ENCODE assay signal across 20 cellular contexts in genomic region chrX:96383428-96383827, GRCh38.
DNase-seq lines count a peak whose midpoint lies in the region; ATAC-seq, FAIRE-seq and TF ChIP-seq lines count a peak whose summit lies in the region.
"Had no signal": no experiment of that assay in that cellular context is flagged by ENCODE, and none has a peak within 500 bp of the region (broad histone marks: within the 10 kb centered on the region; RNA-seq: fewer than 3 reads in every experiment).

No MANE protein-coding gene starts in this region.

- ATAC-seq in A549 (no peak), left lung (peak; percentile 79)
- ATAC-seq: CD8-positive, alpha-beta T cell had no signal

- TF ChIP-seq RAD21 in A549 (conservative IDR thresholded peaks at IDR 0.05 in 1 of 2, IDR thresholded peaks at IDR 0.05 in 1 of 2) = no peak

- TF ChIP-seq POLR2A in A549 (IDR thresholded peaks at IDR 0.05; ENCODE audit: low read length) = no peak

- TF ChIP-seq EP300 in A549 (IDR thresholded peaks at IDR 0.05) = no peak

- no peaks in the 10 kb centered on the region for H3K27me3 Mint-ChIP-seq in activated CD4-positive, alpha-beta T cell treated with anti-CD3 and anti-CD28 coated beads, Interleukin-2, amount 10 ng/mL, durations not matched to agents 24 days and 14 days
- H3K27me3 Mint-ChIP-seq: B cell; CD4-positive, alpha-beta T cell had no signal

- POLR2A ChIA-PET in A549 (lab: Yijun Ruan, JAX) = no interaction called here

- WGBS in A549 (ENCODE audit: missing lambda C conversion rate) = 49% methylated on average over 2 of the region's 2 CpGs

- DNase-seq in A549 (ENCODE audit: low read depth in 1 of 2, low spot score in 1 of 2) = no peak
- DNase-seq in left lung = no peak
- peak; percentile 16 for DNase-seq in retinal pigment epithelial cell (ENCODE audit: low read depth)
- DNase-seq in ureter (ENCODE audit: low spot score) = no peak
- DNase-seq in activated CD4-positive, alpha-beta T cell treated with anti-CD3 and anti-CD28 coated beads, Interleukin-2, amount 10 ng/mL, durations not matched to agents 24 days and 14 days = no peak
- DNase-seq: AML-193; Caco-2; Calu3; CD4-positive, alpha-beta T cell; CD8-positive, alpha-beta T cell; DMS79 treated with DMSO at 0.1 percent for 48 hours; GF-D8 had no signal

- H3K9me3 ChIP-seq in A549 (no peaks in the 10 kb centered on the region), left lung (no peaks in the 10 kb centered on the region)
- H3K9me3 ChIP-seq: BLaER1 treated with 17β-estradiol and CSF1 and Interleukin-3, amounts not matched to agents 10 nM and 100 nM; Caco-2 had no signal

- no peak overlapping the region for H3K4me3 ChIP-seq in A549
- no peak overlapping the region for H3K4me3 ChIP-seq in left lung
- H3K4me3 ChIP-seq in retinal pigment epithelial cell (ENCODE audit: low read length) = no peak overlapping the region
- H3K4me3 ChIP-seq: BLaER1 treated with 17β-estradiol and CSF1 and Interleukin-3, amounts not matched to agents 10 nM and 100 nM had no signal

- no peaks in the 10 kb centered on the region for H3K36me3 ChIP-seq in left lung
- H3K36me3 ChIP-seq: BLaER1 treated with 17β-estradiol and CSF1 and Interleukin-3, amounts not matched to agents 10 nM and 100 nM had no signal

- peaks cover 0 to 2% of the 10 kb centered on the region in 2 donors for H3K27me3 ChIP-seq in left lung

- H3K36me3 Mint-ChIP-seq in activated CD4-positive, alpha-beta T cell treated with anti-CD3 and anti-CD28 coated beads, Interleukin-2, amount 10 ng/mL, durations not matched to agents 24 days and 14 days (ENCODE audit: low read depth) = no peaks in the 10 kb centered on the region
- H3K36me3 Mint-ChIP-seq: CD8-positive, alpha-beta T cell had no signal

- H3K9me3 Mint-ChIP-seq in activated CD4-positive, alpha-beta T cell treated with anti-CD3 and anti-CD28 coated beads, Interleukin-2, amount 10 ng/mL, durations not matched to agents 24 days and 14 days = no peaks in the 10 kb centered on the region
- H3K9me3 Mint-ChIP-seq: CD4-positive, alpha-beta T cell; CD8-positive, alpha-beta T cell had no signal

- peak; percentile 43 for FAIRE-seq in A549 (lab: Jason Lieb, UNC)
- FAIRE-seq: D721Med, G401.6, GM12891, GM19239 had no signal

- TF ChIP-seq CTCF in A549 (IDR thresholded peaks at IDR 0.05) = no peak
- no peak for TF ChIP-seq CTCF in left lung (IDR thresholded peaks at IDR 0.05)
- no peak for TF ChIP-seq CTCF in retinal pigment epithelial cell (conservative IDR thresholded peaks at IDR 0.05; ENCODE audit: low read depth, low read length)

- CTCF ChIA-PET in A549 (lab: Yijun Ruan, JAX) = no interaction called here

- no peak overlapping the region for H3K27ac Mint-ChIP-seq in activated CD4-positive, alpha-beta T cell treated with anti-CD3 and anti-CD28 coated beads, Interleukin-2, amount 10 ng/mL, durations not matched to agents 24 days and 14 days
- H3K27ac Mint-ChIP-seq: B cell; CD4-positive, alpha-beta T cell; CD8-positive, alpha-beta T cell had no signal

- no peak overlapping the region for H3K4me2 ChIP-seq in A549
- H3K4me2 ChIP-seq: BLaER1 treated with 17β-estradiol and CSF1 and Interleukin-3, amounts not matched to agents 10 nM and 100 nM had no signal

- H3K4me1 Mint-ChIP-seq in activated CD4-positive, alpha-beta T cell treated with anti-CD3 and anti-CD28 coated beads, Interleukin-2, amount 10 ng/mL, durations not matched to agents 24 days and 14 days = no peaks in the 10 kb centered on the region
- H3K4me1 Mint-ChIP-seq: B cell had no signal

- H3K27ac ChIP-seq in A549 (no peak overlapping the region), left lung (no peak overlapping the region)
- H3K27ac ChIP-seq: 22Rv1; BLaER1 treated with 17β-estradiol and CSF1 and Interleukin-3, amounts not matched to agents 10 nM and 100 nM; C4-2B had no signal

- H3K4me1 ChIP-seq in A549 (no peaks in the 10 kb centered on the region), left lung (no peaks in the 10 kb centered on the region)
- H3K4me1 ChIP-seq: BLaER1 treated with 17β-estradiol and CSF1 and Interleukin-3, amounts not matched to agents 10 nM and 100 nM; Caco-2 had no signal

- intact Hi-C loops in left lung (cut with DNase I) = no loop called here
- intact Hi-C loops in activated CD4-positive, alpha-beta T cell treated with anti-CD3 and anti-CD28 coated beads, Interleukin-2, amount 10 ng/mL, durations not matched to agents 24 days and 14 days (cut with micrococcal nuclease) = no loop called here

- no peak overlapping the region for H3K4me3 Mint-ChIP-seq in activated CD4-positive, alpha-beta T cell treated with anti-CD3 and anti-CD28 coated beads, Interleukin-2, amount 10 ng/mL, durations not matched to agents 24 days and 14 days
- H3K4me3 Mint-ChIP-seq: B cell; CD4-positive, alpha-beta T cell; CD8-positive, alpha-beta T cell had no signal

TF ChIP-seq in A549, 52 proteins besides CTCF, POLR2A, EP300 and RAD21:
- TF ChIP-seq KDM5A (IDR thresholded peaks at IDR 0.05) (no peak), FOSL2 (IDR thresholded peaks at IDR 0.05) (no peak), FOSL2 (CRISPR knock-in tag; IDR thresholded peaks at IDR 0.05) (no peak), TFCP2L1 (CRISPR knock-in tag; IDR thresholded peaks at IDR 0.05) (no peak), RFX5 (IDR thresholded peaks at IDR 0.05) (no peak), ESRRA (IDR thresholded peaks at IDR 0.05; ENCODE audit: borderline replicate concordance, low read length) (no peak), RARB (CRISPR knock-in tag; IDR thresholded peaks at IDR 0.05) (no peak), HOXA7 (CRISPR knock-in tag; IDR thresholded peaks at IDR 0.05) (no peak), HOXB5 (CRISPR knock-in tag; IDR thresholded peaks at IDR 0.05) (no peak), HEYL (CRISPR knock-in tag; IDR thresholded peaks at IDR 0.05) (no peak), POLR2AphosphoS2 (conservative IDR thresholded peaks at IDR 0.05; ENCODE audit: low read length) (no peak), SMC3 (IDR thresholded peaks at IDR 0.05) (no peak), ZSCAN20 (CRISPR knock-in tag; IDR thresholded peaks at IDR 0.05) (no peak), CHD4 (IDR thresholded peaks at IDR 0.05; ENCODE audit: borderline replicate concordance) (no peak), FOXS1 (CRISPR knock-in tag; IDR thresholded peaks at IDR 0.05) (no peak), MYC (IDR thresholded peaks at IDR 0.05; ENCODE audit: borderline replicate concordance, low read length) (no peak), ZNF302 (CRISPR knock-in tag; IDR thresholded peaks at IDR 0.05) (no peak)
- TF ChIP-seq, protein P1, sequence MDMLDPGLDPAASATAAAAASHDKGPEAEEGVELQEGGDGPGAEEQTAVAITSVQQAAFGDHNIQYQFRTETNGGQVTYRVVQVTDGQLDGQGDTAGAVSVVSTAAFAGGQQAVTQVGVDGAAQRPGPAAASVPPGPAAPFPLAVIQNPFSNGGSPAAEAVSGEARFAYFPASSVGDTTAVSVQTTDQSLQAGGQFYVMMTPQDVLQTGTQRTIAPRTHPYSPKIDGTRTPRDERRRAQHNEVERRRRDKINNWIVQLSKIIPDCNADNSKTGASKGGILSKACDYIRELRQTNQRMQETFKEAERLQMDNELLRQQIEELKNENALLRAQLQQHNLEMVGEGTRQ (IDR thresholded peaks at IDR 0.05) = no peak
- TF ChIP-seq, protein P2, sequence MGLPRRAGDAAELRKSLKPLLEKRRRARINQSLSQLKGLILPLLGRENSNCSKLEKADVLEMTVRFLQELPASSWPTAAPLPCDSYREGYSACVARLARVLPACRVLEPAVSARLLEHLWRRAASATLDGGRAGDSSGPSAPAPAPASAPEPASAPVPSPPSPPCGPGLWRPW (IDR thresholded peaks at IDR 0.05) = no peak
- TF ChIP-seq, protein P3, sequence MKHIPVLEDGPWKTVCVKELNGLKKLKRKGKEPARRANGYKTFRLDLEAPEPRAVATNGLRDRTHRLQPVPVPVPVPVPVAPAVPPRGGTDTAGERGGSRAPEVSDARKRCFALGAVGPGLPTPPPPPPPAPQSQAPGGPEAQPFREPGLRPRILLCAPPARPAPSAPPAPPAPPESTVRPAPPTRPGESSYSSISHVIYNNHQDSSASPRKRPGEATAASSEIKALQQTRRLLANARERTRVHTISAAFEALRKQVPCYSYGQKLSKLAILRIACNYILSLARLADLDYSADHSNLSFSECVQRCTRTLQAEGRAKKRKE (CRISPR knock-in tag; IDR thresholded peaks at IDR 0.05; ENCODE audit: low read depth) = no peak
